In the genomic region with DNA sequence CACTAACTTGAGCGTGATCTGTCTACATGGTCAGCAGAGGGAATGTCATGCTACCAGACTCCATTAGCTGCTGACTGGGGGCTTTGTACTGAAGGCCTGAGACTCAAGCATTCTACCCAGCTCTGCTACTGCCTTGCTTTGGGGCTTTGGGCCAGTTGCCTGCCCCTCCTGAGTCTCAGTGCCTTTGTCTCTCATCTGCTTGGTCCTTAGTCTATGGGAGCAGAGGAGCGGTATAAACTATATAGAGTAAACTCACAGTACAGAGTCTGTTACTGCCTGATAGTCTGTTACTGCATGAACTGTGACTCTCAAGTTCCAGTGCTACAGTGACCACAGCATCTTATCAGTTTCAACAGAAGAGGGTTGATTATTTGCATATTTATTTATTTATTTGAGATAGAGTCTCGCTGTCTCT, we compare ENCODE assay signal across 1 cellular context.
TF ChIP-seq lines count a peak whose summit lies in the region.

No MANE protein-coding gene starts in this region.

TF ChIP-seq in K562, 482 proteins besides CTCF, POLR2A, EP300 and RAD21 (continued from another document and continues in another):
- TF ChIP-seq, protein P1, sequence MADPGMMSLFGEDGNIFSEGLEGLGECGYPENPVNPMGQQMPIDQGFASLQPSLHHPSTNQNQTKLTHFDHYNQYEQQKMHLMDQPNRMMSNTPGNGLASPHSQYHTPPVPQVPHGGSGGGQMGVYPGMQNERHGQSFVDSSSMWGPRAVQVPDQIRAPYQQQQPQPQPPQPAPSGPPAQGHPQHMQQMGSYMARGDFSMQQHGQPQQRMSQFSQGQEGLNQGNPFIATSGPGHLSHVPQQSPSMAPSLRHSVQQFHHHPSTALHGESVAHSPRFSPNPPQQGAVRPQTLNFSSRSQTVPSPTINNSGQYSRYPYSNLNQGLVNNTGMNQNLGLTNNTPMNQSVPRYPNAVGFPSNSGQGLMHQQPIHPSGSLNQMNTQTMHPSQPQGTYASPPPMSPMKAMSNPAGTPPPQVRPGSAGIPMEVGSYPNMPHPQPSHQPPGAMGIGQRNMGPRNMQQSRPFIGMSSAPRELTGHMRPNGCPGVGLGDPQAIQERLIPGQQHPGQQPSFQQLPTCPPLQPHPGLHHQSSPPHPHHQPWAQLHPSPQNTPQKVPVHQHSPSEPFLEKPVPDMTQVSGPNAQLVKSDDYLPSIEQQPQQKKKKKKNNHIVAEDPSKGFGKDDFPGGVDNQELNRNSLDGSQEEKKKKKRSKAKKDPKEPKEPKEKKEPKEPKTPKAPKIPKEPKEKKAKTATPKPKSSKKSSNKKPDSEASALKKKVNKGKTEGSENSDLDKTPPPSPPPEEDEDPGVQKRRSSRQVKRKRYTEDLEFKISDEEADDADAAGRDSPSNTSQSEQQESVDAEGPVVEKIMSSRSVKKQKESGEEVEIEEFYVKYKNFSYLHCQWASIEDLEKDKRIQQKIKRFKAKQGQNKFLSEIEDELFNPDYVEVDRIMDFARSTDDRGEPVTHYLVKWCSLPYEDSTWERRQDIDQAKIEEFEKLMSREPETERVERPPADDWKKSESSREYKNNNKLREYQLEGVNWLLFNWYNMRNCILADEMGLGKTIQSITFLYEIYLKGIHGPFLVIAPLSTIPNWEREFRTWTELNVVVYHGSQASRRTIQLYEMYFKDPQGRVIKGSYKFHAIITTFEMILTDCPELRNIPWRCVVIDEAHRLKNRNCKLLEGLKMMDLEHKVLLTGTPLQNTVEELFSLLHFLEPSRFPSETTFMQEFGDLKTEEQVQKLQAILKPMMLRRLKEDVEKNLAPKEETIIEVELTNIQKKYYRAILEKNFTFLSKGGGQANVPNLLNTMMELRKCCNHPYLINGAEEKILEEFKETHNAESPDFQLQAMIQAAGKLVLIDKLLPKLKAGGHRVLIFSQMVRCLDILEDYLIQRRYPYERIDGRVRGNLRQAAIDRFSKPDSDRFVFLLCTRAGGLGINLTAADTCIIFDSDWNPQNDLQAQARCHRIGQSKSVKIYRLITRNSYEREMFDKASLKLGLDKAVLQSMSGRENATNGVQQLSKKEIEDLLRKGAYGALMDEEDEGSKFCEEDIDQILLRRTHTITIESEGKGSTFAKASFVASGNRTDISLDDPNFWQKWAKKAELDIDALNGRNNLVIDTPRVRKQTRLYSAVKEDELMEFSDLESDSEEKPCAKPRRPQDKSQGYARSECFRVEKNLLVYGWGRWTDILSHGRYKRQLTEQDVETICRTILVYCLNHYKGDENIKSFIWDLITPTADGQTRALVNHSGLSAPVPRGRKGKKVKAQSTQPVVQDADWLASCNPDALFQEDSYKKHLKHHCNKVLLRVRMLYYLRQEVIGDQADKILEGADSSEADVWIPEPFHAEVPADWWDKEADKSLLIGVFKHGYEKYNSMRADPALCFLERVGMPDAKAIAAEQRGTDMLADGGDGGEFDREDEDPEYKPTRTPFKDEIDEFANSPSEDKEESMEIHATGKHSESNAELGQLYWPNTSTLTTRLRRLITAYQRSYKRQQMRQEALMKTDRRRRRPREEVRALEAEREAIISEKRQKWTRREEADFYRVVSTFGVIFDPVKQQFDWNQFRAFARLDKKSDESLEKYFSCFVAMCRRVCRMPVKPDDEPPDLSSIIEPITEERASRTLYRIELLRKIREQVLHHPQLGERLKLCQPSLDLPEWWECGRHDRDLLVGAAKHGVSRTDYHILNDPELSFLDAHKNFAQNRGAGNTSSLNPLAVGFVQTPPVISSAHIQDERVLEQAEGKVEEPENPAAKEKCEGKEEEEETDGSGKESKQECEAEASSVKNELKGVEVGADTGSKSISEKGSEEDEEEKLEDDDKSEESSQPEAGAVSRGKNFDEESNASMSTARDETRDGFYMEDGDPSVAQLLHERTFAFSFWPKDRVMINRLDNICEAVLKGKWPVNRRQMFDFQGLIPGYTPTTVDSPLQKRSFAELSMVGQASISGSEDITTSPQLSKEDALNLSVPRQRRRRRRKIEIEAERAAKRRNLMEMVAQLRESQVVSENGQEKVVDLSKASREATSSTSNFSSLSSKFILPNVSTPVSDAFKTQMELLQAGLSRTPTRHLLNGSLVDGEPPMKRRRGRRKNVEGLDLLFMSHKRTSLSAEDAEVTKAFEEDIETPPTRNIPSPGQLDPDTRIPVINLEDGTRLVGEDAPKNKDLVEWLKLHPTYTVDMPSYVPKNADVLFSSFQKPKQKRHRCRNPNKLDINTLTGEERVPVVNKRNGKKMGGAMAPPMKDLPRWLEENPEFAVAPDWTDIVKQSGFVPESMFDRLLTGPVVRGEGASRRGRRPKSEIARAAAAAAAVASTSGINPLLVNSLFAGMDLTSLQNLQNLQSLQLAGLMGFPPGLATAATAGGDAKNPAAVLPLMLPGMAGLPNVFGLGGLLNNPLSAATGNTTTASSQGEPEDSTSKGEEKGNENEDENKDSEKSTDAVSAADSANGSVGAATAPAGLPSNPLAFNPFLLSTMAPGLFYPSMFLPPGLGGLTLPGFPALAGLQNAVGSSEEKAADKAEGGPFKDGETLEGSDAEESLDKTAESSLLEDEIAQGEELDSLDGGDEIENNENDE (IDR thresholded peaks at IDR 0.05; ENCODE audit: low read depth, low read length): no peak
- TF ChIP-seq, protein P2, sequence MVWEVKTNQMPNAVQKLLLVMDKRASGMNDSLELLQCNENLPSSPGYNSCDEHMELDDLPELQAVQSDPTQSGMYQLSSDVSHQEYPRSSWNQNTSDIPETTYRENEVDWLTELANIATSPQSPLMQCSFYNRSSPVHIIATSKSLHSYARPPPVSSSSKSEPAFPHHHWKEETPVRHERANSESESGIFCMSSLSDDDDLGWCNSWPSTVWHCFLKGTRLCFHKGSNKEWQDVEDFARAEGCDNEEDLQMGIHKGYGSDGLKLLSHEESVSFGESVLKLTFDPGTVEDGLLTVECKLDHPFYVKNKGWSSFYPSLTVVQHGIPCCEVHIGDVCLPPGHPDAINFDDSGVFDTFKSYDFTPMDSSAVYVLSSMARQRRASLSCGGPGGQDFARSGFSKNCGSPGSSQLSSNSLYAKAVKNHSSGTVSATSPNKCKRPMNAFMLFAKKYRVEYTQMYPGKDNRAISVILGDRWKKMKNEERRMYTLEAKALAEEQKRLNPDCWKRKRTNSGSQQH (CRISPR knock-in tag; IDR thresholded peaks at IDR 0.05): no peak
- TF ChIP-seq, protein P3, sequence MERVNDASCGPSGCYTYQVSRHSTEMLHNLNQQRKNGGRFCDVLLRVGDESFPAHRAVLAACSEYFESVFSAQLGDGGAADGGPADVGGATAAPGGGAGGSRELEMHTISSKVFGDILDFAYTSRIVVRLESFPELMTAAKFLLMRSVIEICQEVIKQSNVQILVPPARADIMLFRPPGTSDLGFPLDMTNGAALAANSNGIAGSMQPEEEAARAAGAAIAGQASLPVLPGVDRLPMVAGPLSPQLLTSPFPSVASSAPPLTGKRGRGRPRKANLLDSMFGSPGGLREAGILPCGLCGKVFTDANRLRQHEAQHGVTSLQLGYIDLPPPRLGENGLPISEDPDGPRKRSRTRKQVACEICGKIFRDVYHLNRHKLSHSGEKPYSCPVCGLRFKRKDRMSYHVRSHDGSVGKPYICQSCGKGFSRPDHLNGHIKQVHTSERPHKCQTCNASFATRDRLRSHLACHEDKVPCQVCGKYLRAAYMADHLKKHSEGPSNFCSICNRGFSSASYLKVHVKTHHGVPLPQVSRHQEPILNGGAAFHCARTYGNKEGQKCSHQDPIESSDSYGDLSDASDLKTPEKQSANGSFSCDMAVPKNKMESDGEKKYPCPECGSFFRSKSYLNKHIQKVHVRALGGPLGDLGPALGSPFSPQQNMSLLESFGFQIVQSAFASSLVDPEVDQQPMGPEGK (CRISPR knock-in tag; IDR thresholded peaks at IDR 0.05; ENCODE audit: borderline replicate concordance): no peak
- TF ChIP-seq KLF16 (IDR thresholded peaks at IDR 0.05): peak; percentile 86
- TF ChIP-seq, protein P4, sequence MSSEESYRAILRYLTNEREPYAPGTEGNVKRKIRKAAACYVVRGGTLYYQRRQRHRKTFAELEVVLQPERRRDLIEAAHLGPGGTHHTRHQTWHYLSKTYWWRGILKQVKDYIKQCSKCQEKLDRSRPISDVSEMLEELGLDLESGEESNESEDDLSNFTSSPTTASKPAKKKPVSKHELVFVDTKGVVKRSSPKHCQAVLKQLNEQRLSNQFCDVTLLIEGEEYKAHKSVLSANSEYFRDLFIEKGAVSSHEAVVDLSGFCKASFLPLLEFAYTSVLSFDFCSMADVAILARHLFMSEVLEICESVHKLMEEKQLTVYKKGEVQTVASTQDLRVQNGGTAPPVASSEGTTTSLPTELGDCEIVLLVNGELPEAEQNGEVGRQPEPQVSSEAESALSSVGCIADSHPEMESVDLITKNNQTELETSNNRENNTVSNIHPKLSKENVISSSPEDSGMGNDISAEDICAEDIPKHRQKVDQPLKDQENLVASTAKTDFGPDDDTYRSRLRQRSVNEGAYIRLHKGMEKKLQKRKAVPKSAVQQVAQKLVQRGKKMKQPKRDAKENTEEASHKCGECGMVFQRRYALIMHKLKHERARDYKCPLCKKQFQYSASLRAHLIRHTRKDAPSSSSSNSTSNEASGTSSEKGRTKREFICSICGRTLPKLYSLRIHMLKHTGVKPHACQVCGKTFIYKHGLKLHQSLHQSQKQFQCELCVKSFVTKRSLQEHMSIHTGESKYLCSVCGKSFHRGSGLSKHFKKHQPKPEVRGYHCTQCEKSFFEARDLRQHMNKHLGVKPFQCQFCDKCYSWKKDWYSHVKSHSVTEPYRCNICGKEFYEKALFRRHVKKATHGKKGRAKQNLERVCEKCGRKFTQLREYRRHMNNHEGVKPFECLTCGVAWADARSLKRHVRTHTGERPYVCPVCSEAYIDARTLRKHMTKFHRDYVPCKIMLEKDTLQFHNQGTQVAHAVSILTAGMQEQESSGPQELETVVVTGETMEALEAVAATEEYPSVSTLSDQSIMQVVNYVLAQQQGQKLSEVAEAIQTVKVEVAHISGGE (CRISPR knock-in tag; IDR thresholded peaks at IDR 0.05): no peak
- TF ChIP-seq, protein P5, sequence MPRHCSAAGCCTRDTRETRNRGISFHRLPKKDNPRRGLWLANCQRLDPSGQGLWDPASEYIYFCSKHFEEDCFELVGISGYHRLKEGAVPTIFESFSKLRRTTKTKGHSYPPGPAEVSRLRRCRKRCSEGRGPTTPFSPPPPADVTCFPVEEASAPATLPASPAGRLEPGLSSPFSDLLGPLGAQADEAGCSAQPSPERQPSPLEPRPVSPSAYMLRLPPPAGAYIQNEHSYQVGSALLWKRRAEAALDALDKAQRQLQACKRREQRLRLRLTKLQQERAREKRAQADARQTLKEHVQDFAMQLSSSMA (CRISPR knock-in tag; IDR thresholded peaks at IDR 0.05): no peak
- TF ChIP-seq POLR2G (IDR thresholded peaks at IDR 0.05; ENCODE audit: low read depth, low read length): no peak
- TF ChIP-seq, protein P6, sequence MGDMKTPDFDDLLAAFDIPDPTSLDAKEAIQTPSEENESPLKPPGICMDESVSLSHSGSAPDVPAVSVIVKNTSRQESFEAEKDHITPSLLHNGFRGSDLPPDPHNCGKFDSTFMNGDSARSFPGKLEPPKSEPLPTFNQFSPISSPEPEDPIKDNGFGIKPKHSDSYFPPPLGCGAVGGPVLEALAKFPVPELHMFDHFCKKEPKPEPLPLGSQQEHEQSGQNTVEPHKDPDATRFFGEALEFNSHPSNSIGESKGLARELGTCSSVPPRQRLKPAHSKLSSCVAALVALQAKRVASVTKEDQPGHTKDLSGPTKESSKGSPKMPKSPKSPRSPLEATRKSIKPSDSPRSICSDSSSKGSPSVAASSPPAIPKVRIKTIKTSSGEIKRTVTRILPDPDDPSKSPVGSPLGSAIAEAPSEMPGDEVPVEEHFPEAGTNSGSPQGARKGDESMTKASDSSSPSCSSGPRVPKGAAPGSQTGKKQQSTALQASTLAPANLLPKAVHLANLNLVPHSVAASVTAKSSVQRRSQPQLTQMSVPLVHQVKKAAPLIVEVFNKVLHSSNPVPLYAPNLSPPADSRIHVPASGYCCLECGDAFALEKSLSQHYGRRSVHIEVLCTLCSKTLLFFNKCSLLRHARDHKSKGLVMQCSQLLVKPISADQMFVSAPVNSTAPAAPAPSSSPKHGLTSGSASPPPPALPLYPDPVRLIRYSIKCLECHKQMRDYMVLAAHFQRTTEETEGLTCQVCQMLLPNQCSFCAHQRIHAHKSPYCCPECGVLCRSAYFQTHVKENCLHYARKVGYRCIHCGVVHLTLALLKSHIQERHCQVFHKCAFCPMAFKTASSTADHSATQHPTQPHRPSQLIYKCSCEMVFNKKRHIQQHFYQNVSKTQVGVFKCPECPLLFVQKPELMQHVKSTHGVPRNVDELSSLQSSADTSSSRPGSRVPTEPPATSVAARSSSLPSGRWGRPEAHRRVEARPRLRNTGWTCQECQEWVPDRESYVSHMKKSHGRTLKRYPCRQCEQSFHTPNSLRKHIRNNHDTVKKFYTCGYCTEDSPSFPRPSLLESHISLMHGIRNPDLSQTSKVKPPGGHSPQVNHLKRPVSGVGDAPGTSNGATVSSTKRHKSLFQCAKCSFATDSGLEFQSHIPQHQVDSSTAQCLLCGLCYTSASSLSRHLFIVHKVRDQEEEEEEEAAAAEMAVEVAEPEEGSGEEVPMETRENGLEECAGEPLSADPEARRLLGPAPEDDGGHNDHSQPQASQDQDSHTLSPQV (IDR thresholded peaks at IDR 0.05): peak; percentile 22; the same call in 1 of the 2 replicates
- TF ChIP-seq, protein P7, sequence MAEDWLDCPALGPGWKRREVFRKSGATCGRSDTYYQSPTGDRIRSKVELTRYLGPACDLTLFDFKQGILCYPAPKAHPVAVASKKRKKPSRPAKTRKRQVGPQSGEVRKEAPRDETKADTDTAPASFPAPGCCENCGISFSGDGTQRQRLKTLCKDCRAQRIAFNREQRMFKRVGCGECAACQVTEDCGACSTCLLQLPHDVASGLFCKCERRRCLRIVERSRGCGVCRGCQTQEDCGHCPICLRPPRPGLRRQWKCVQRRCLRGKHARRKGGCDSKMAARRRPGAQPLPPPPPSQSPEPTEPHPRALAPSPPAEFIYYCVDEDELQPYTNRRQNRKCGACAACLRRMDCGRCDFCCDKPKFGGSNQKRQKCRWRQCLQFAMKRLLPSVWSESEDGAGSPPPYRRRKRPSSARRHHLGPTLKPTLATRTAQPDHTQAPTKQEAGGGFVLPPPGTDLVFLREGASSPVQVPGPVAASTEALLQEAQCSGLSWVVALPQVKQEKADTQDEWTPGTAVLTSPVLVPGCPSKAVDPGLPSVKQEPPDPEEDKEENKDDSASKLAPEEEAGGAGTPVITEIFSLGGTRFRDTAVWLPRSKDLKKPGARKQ (CRISPR knock-in tag; IDR thresholded peaks at IDR 0.05): no peak
- TF ChIP-seq ESRRB (CRISPR knock-in tag; IDR thresholded peaks at IDR 0.05; ENCODE audit: borderline replicate concordance): no peak
- no peak for TF ChIP-seq HNRNPL (IDR thresholded peaks at IDR 0.05; ENCODE audit: low read depth, low read length)
- TF ChIP-seq PRMT5 (CRISPR knock-in tag; IDR thresholded peaks at IDR 0.05): no peak
- TF ChIP-seq ZNF696 (CRISPR knock-in tag; conservative IDR thresholded peaks at IDR 0.05): no peak
- TF ChIP-seq HNRNPK (IDR thresholded peaks at IDR 0.05; ENCODE audit: low read depth, low read length, poor library complexity, severe bottlenecking): no peak
- TF ChIP-seq, protein P8, sequence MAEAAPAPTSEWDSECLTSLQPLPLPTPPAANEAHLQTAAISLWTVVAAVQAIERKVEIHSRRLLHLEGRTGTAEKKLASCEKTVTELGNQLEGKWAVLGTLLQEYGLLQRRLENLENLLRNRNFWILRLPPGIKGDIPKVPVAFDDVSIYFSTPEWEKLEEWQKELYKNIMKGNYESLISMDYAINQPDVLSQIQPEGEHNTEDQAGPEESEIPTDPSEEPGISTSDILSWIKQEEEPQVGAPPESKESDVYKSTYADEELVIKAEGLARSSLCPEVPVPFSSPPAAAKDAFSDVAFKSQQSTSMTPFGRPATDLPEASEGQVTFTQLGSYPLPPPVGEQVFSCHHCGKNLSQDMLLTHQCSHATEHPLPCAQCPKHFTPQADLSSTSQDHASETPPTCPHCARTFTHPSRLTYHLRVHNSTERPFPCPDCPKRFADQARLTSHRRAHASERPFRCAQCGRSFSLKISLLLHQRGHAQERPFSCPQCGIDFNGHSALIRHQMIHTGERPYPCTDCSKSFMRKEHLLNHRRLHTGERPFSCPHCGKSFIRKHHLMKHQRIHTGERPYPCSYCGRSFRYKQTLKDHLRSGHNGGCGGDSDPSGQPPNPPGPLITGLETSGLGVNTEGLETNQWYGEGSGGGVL (CRISPR knock-in tag; IDR thresholded peaks at IDR 0.05): no peak
